ENCODE assay signal across 8 cellular contexts in genomic region chr11:1310772-1311468, GRCh38. TPM values are rescaled to one million over a fixed set of nuclear protein-coding genes. Genes with fewer than 3 reads are reported as not detected.
DNase-seq lines count a peak whose midpoint lies in the region; ATAC-seq, FAIRE-seq and TF ChIP-seq lines count a peak whose summit lies in the region.

No MANE protein-coding gene starts in this region.

- DNase-seq in activated CD4-positive, alpha-beta T cell treated with anti-CD3 and anti-CD28 coated beads, Interleukin-2, amount 50 U/mL, for 1 hour, result peak; percentile 55
- DNase-seq in foreskin fibroblast, result no peak
- DNase-seq in HTR-8/SVneo (ENCODE audit: insufficient read length, low spot score), result no peak
- no peak for DNase-seq in NCI-H2029 (lab: John Stamatoyannopoulos, UW)

- FAIRE-seq in HTR-8/SVneo (lab: Jason Lieb, UNC), result no peak

- H3K27me3 ChIP-seq in HUES64 (ENCODE audit: insufficient read depth, low read length), result no peaks in the 10 kb centered on the region

- H3K36me3 Mint-ChIP-seq in stimulated activated memory B cell treated with anti-CD40 and anti-IgM and Interleukin-4, amounts not matched to agents 10 μg/mL and 1 μg/mL and 100 μg/mL, for 72 hours, result peaks cover 9% of the 10 kb centered on the region

- peaks cover 5% of the 10 kb centered on the region; the same call in 1 of the 2 replicates for H3K4me1 ChIP-seq in HUES64 (ENCODE audit: insufficient read depth, low read length)

- peak overlapping the region; percentile 91 for H3K27ac Mint-ChIP-seq in stimulated activated memory B cell treated with anti-CD40 and anti-IgM and Interleukin-4, amounts not matched to agents 10 μg/mL and 1 μg/mL and 100 μg/mL, for 72 hours

- peak overlapping the region; percentile 81 for H3K4me3 Mint-ChIP-seq in stimulated activated memory B cell treated with anti-CD40 and anti-IgM and Interleukin-4, amounts not matched to agents 10 μg/mL and 1 μg/mL and 100 μg/mL, for 72 hours

- H3K36me3 ChIP-seq in HUES64 (ENCODE audit: insufficient read depth, low read length), result no peaks in the 10 kb centered on the region

- H3K9me3 Mint-ChIP-seq in stimulated activated memory B cell treated with anti-CD40 and anti-IgM and Interleukin-4, amounts not matched to agents 10 μg/mL and 1 μg/mL and 100 μg/mL, for 72 hours, result peaks cover 9% of the 10 kb centered on the region

- peak; percentile 49 for ATAC-seq in stimulated activated memory B cell treated with anti-CD40 and anti-IgM and Interleukin-4, amounts not matched to agents 10 μg/mL and 1 μg/mL and 100 μg/mL, for 72 hours
- no peak for ATAC-seq in HG03571 (IDR thresholded peaks at IDR 0.05; ENCODE audit: unreplicated experiment)
- no peak for ATAC-seq in HG02678 (IDR thresholded peaks at IDR 0.05; ENCODE audit: unreplicated experiment)

- no peaks in the 10 kb centered on the region for H3K27me3 Mint-ChIP-seq in stimulated activated memory B cell treated with anti-CD40 and anti-IgM and Interleukin-4, amounts not matched to agents 10 μg/mL and 1 μg/mL and 100 μg/mL, for 72 hours

- peaks cover 46% of the 10 kb centered on the region for H3K4me1 Mint-ChIP-seq in stimulated activated memory B cell treated with anti-CD40 and anti-IgM and Interleukin-4, amounts not matched to agents 10 μg/mL and 1 μg/mL and 100 μg/mL, for 72 hours

- H3K9me3 ChIP-seq in HUES64 (ENCODE audit: insufficient read depth, low read depth, low read length), result peaks cover 13% of the 10 kb centered on the region; the same call in 1 of the 2 replicates

- TF ChIP-seq CTCF in foreskin fibroblast (IDR thresholded peaks at IDR 0.05; ENCODE audit: low read depth, low read length), result no peak

- H3K9ac ChIP-seq in HUES64 (ENCODE audit: low read depth, low read length), result no peak overlapping the region

- peak overlapping the region; percentile 64; the same call in 1 of the 2 replicates for H3K4me3 ChIP-seq in HUES64 (ENCODE audit: low read length)
- peak overlapping the region; percentile 71 to 72 for H3K4me3 ChIP-seq in foreskin fibroblast (ENCODE audit: low read depth in 1 of 2, low read length in 2 of 2)

- no peak overlapping the region for H3K27ac ChIP-seq in HUES64 (ENCODE audit: low read depth, low read length)

- 87% methylated on average over 12 of the region's 15 CpGs for WGBS in HUES64

RNA-seq across cellular contexts. Expression of gene TOLLIP, which starts 1.5 kb away (rescaled TPM):
- 15.2 TPM for polyA plus RNA-seq in HUES64 (2013, experiment 1 of 2)
- polyA plus RNA-seq in HUES64 (2013, experiment 2 of 2), result 16.4 TPM
